In genomic region chr10:125707852-125708468, GRCh38 we compare ENCODE assay signal across 12 cellular contexts. TPM values are rescaled to one million over a fixed set of nuclear protein-coding genes. Genes with fewer than 3 reads are reported as not detected.
DNase-seq lines count a peak whose midpoint lies in the region; ATAC-seq, FAIRE-seq and TF ChIP-seq lines count a peak whose summit lies in the region.
"Had no signal": no experiment of that assay in that cellular context is flagged by ENCODE, and none has a peak within 500 bp of the region (broad histone marks: within the 10 kb centered on the region; RNA-seq: fewer than 3 reads in every experiment).

No MANE protein-coding gene starts in this region.

- H3K9ac ChIP-seq in HepG2 (ENCODE audit: insufficient read depth, low read depth, low read length): no peak overlapping the region

- H3K4me3 ChIP-seq in HAP-1 (no peak overlapping the region), HepG2 (replicated peaks in 1 of 3; ENCODE audit: insufficient read depth in 1 of 3, low read depth in 2 of 3, low read length in 3 of 3) (no peak overlapping the region)
- H3K4me3 ChIP-seq: ascending aorta had no signal

- DNase-seq in GM03348 (ENCODE audit: low spot score) (peak; percentile 30), HAP-1 (ENCODE audit: low spot score in 2 of 2) (peak; percentile 57 to 96), RCC 7860 (ENCODE audit: low spot score) (peak; percentile 60), HepG2 (ENCODE audit: low spot score) (peak; percentile 46), T-helper 1 cell (no peak), cardiac septum (ENCODE audit: low spot score) (no peak)
- DNase-seq in activated CD4-positive, alpha-beta T cell treated with anti-CD3 and anti-CD28 coated beads, Interleukin-2, amount 50 U/mL, for 48 hours: no peak
- DNase-seq: NCI-H446 treated with DMSO at 0.1 percent for 48 hours had no signal

- in situ Hi-C loops in HAP-1 (cut with MboI; ENCODE audit: low sequenced_read_pairs) (loop anchor here (25.0 kb wide), 1 partner anchor 546 kb away; the partner anchor contains the start of gene CTBP2), HepG2 (cut with HindIII; ENCODE audit: extremely low pct_ligation_motif_present, low pct_unique_long_range_greater_than_20kb) (no loop called here)

- TF ChIP-seq EP300 in HepG2 (IDR thresholded peaks at IDR 0.05; ENCODE audit: low read depth in 2 of 2, low read length in 2 of 2) (no peak), HepG2 (CRISPR knock-in tag; IDR thresholded peaks at IDR 0.05; ENCODE audit: borderline replicate concordance) (no peak)

- H3K36me3 ChIP-seq in HAP-1 (replicated peaks): no peaks in the 10 kb centered on the region
- no peaks in the 10 kb centered on the region for H3K36me3 ChIP-seq in HepG2 (replicated peaks in 1 of 2; ENCODE audit: control insufficient read depth in 1 of 2, insufficient read depth in 2 of 2, low read length in 2 of 2)
- H3K36me3 ChIP-seq: ascending aorta had no signal

- intact Hi-C loops in HepG2 (cut with micrococcal nuclease; ENCODE audit: unreplicated experiment) (no loop called here), cardiac septum (cut with DNase I) (no loop called here)

- TF ChIP-seq POLR2A in HepG2 (IDR thresholded peaks at IDR 0.05; ENCODE audit: insufficient read depth in 1 of 2, low read depth in 2 of 2, low read length in 2 of 2): no peak

- H3K9me3 ChIP-seq in HAP-1 (no peaks in the 10 kb centered on the region), HepG2 (ENCODE audit: low read length) (no peaks in the 10 kb centered on the region)

- no peak for TF ChIP-seq RAD21 in HepG2 (CRISPR knock-in tag; IDR thresholded peaks at IDR 0.05)

- H3K4me1 ChIP-seq in HAP-1 (peaks cover 16% of the 10 kb centered on the region), HepG2 (ENCODE audit: insufficient read depth, low read length) (peaks cover 34% of the 10 kb centered on the region)
- H3K4me1 ChIP-seq: ascending aorta had no signal

- POLR2A ChIA-PET in HepG2 (lab: Yijun Ruan, JAX): interaction anchor here (1.8 to 2.6 kb wide), 2 partner anchors 10 to 12 kb away, joined by 3 to 11 read pairs; partner anchors contain the start of gene EDRF1

- TF ChIP-seq CTCF in HepG2 (CRISPR knock-in tag; IDR thresholded peaks at IDR 0.05): no peak

- peak overlapping the region; percentile 51 for H3K4me2 ChIP-seq in HepG2 (ENCODE audit: low read depth, low read length)

- no peak overlapping the region for H3K27ac ChIP-seq in HepG2 (ENCODE audit: extremely low read length, insufficient read depth, low read length)
- H3K27ac ChIP-seq: ascending aorta had no signal

- ATAC-seq in HepG2 (peak; percentile 94), HG02610 (IDR thresholded peaks at IDR 0.05; ENCODE audit: unreplicated experiment) (no peak)

- CTCF ChIA-PET in HepG2 (lab: Yijun Ruan, JAX; ENCODE audit: low intra/inter-chr PET ratio, low total read pairs): no interaction called here

- FAIRE-seq in RCC 7860 (lab: Jason Lieb, UNC): peak; percentile 92
- FAIRE-seq in HepG2 (lab: Jason Lieb, UNC): no peak

- no peak overlapping the region for H2AFZ ChIP-seq in HepG2 (ENCODE audit: low read length)

- no TSS peak for BruUV-seq in HepG2 (replicated peaks; lab: Mats Ljungman, UMichigan)

- WGBS in HepG2 (ENCODE audit: low lambda C conversion rate): 2% methylated on average over 2 of the region's 2 CpGs

- H3K79me2 ChIP-seq in HepG2 (ENCODE audit: insufficient read depth, low read length): no peaks in the 10 kb centered on the region

- H4K20me1 ChIP-seq in HepG2 (ENCODE audit: insufficient read depth, low read length): no peaks in the 10 kb centered on the region

- H3K27me3 ChIP-seq in HAP-1 (ENCODE audit: low read depth) (no peaks in the 10 kb centered on the region), HepG2 (ENCODE audit: control insufficient read depth in 1 of 2, insufficient read depth in 2 of 2, low read length in 2 of 2) (no peaks in the 10 kb centered on the region)
- H3K27me3 ChIP-seq: ascending aorta had no signal

TF ChIP-seq in HepG2, 621 proteins besides CTCF, POLR2A, EP300 and RAD21 (continues in another document):
- no peak for TF ChIP-seq PAWR (CRISPR knock-in tag; IDR thresholded peaks at IDR 0.05; ENCODE audit: borderline replicate concordance)
- no peak for TF ChIP-seq HMGA1 (CRISPR knock-in tag; conservative IDR thresholded peaks at IDR 0.05)
- no peak for TF ChIP-seq ZBTB21 (CRISPR knock-in tag; IDR thresholded peaks at IDR 0.05)
- peak; percentile 30; the same call in 1 of the 2 replicates for TF ChIP-seq RARA (CRISPR knock-in tag; IDR thresholded peaks at IDR 0.05)
- no peak for TF ChIP-seq ZNF546 (CRISPR knock-in tag; conservative IDR thresholded peaks at IDR 0.05)
- peak; percentile 63; the same call in 1 of the 2 replicates for TF ChIP-seq NR2F6 (IDR thresholded peaks at IDR 0.05)
- peak; percentile 56; the same call in 1 of the 2 replicates for TF ChIP-seq NR2F6 (CRISPR knock-in tag; IDR thresholded peaks at IDR 0.05)
- TF ChIP-seq SOX5 (CRISPR knock-in tag; IDR thresholded peaks at IDR 0.05; ENCODE audit: borderline replicate concordance): peak; percentile 52; the same call in 1 of the 2 replicates
- TF ChIP-seq NR2F1 (CRISPR knock-in tag; IDR thresholded peaks at IDR 0.05): peak; percentile 73 to 78
- TF ChIP-seq ARID3A (IDR thresholded peaks at IDR 0.05; ENCODE audit: low read depth, low read length): peak; percentile 15; the same call in 1 of the 2 replicates

RNA-seq across cellular contexts. Expression of gene EDRF1, which starts 11.5 kb away (rescaled TPM):
- total RNA-seq in HepG2 (2016; rRNA removed; fragmentation: Illumina TruSeq; extraction: Trizol) (24.9 and 26.7 TPM in 2 replicates), cardiac septum (8.6 TPM)
- 7.3 and 9.3 TPM in 2 replicates for total RNA-seq in HepG2 (2016; cell fraction: cytosol; rRNA removed; fragmentation: Illumina TruSeq; extraction: Trizol; ENCODE audit: low read depth)
- total RNA-seq in HepG2 (2016; cell fraction: insoluble cytoplasmic fraction; rRNA removed; fragmentation: Illumina TruSeq; extraction: Trizol): 24.7 and 27.9 TPM in 2 replicates
- 10.1 and 10.9 TPM in 2 replicates for total RNA-seq in HepG2 (2016; cell fraction: membrane; rRNA removed; fragmentation: Illumina TruSeq; extraction: Trizol)
- 45.2 and 49.4 TPM in 2 replicates for total RNA-seq in HepG2 (2016; cell fraction: nucleus; rRNA removed; fragmentation: Illumina TruSeq; extraction: Trizol)
- polyA plus RNA-seq in HepG2 (2011; rRNA removed): 16.5 and 16.9 TPM in 2 replicates
- polyA plus RNA-seq in HepG2 (2011; cell fraction: cytosol; rRNA removed): 4.9 and 7.5 TPM in 2 replicates
- 31.5 and 33.4 TPM in 2 replicates for polyA plus RNA-seq in HepG2 (2011; cell fraction: nucleus; rRNA removed)
- polyA plus RNA-seq in HepG2 (2012): 12.6 and 13.9 TPM in 2 replicates
- polyA plus RNA-seq in HepG2 (2016; cell fraction: cytosol; fragmentation: Illumina TruSeq; extraction: Trizol; ENCODE audit: low read depth): 1.2 and 1.3 TPM in 2 replicates
- 16.2 and 17.4 TPM in 2 replicates for polyA plus RNA-seq in HepG2 (2016; cell fraction: insoluble cytoplasmic fraction; fragmentation: Illumina TruSeq; extraction: Trizol; ENCODE audit: low read depth)
- polyA plus RNA-seq in HepG2 (2016; cell fraction: membrane; fragmentation: Illumina TruSeq; extraction: Trizol; ENCODE audit: low read depth): 3.0 and 3.9 TPM in 2 replicates
- 56.0 and 58.3 TPM in 2 replicates for polyA plus RNA-seq in HepG2 (2016; cell fraction: nucleus; fragmentation: Illumina TruSeq; extraction: Trizol; ENCODE audit: insufficient read depth, low read depth)
- polyA minus RNA-seq in HepG2 (2011; rRNA and poly(A)+ RNA removed; ENCODE audit: low replicate concordance): 11.8 and 50.9 TPM in 2 replicates
- polyA minus RNA-seq in HepG2 (2011; cell fraction: cytosol; rRNA and poly(A)+ RNA removed): 8.4 and 10.8 TPM in 2 replicates
- polyA minus RNA-seq in HepG2 (2011; cell fraction: nucleus; rRNA and poly(A)+ RNA removed): 71.3 and 75.0 TPM in 2 replicates

RNA-seq across cellular contexts. Expression of gene TEX36, which starts 25.0 kb away (rescaled TPM):
- total RNA-seq in HepG2 (2016; rRNA removed; fragmentation: Illumina TruSeq; extraction: Trizol) (not detected in 2 replicates), cardiac septum (not detected)
- not detected in 2 replicates for total RNA-seq in HepG2 (2016; cell fraction: cytosol; rRNA removed; fragmentation: Illumina TruSeq; extraction: Trizol; ENCODE audit: low read depth)
- not detected in 2 replicates for total RNA-seq in HepG2 (2016; cell fraction: insoluble cytoplasmic fraction; rRNA removed; fragmentation: Illumina TruSeq; extraction: Trizol)
- not detected in 2 replicates for total RNA-seq in HepG2 (2016; cell fraction: membrane; rRNA removed; fragmentation: Illumina TruSeq; extraction: Trizol)
- not detected in 2 replicates for total RNA-seq in HepG2 (2016; cell fraction: nucleus; rRNA removed; fragmentation: Illumina TruSeq; extraction: Trizol)
- not detected in 2 replicates for polyA plus RNA-seq in HepG2 (2011; rRNA removed)
- polyA plus RNA-seq in HepG2 (2011; cell fraction: cytosol; rRNA removed): not detected in 2 replicates
- polyA plus RNA-seq in HepG2 (2011; cell fraction: nucleus; rRNA removed): not detected in 2 replicates
- polyA plus RNA-seq in HepG2 (2012): not detected in 2 replicates
- not detected in 2 replicates for polyA plus RNA-seq in HepG2 (2016; cell fraction: cytosol; fragmentation: Illumina TruSeq; extraction: Trizol; ENCODE audit: low read depth)
- not detected in 2 replicates for polyA plus RNA-seq in HepG2 (2016; cell fraction: insoluble cytoplasmic fraction; fragmentation: Illumina TruSeq; extraction: Trizol; ENCODE audit: low read depth)
- not detected in 2 replicates for polyA plus RNA-seq in HepG2 (2016; cell fraction: membrane; fragmentation: Illumina TruSeq; extraction: Trizol; ENCODE audit: low read depth)
- not detected in 2 replicates for polyA plus RNA-seq in HepG2 (2016; cell fraction: nucleus; fragmentation: Illumina TruSeq; extraction: Trizol; ENCODE audit: insufficient read depth, low read depth)
- 1.5 TPM in 1 of 2 replicates, not detected in the other for polyA minus RNA-seq in HepG2 (2011; rRNA and poly(A)+ RNA removed; ENCODE audit: low replicate concordance)
- polyA minus RNA-seq in HepG2 (2011; cell fraction: cytosol; rRNA and poly(A)+ RNA removed): not detected in 2 replicates
- polyA minus RNA-seq in HepG2 (2011; cell fraction: nucleus; rRNA and poly(A)+ RNA removed): not detected in 2 replicates
- total RNA-seq: ascending aorta, Daoy had no signal
- polyA plus RNA-seq: thymus had no signal

Comparison
In these comparisons a context has a peak if more than half of its experiments do, and no peak if none do; other contexts are left out.
1. DNase-seq: peak in GM03348 (single experiment), HAP-1 (2 of 2), RCC 7860 (single experiment) and HepG2 (single experiment); none in activated CD4-positive, alpha-beta T cell treated with anti-CD3 and anti-CD28 coated beads, Interleukin-2, amount 50 U/mL, for 48 hours (0 of 2), T-helper 1 cell (0 of 5) and cardiac septum (single experiment).